10 cellular contexts compared by ENCODE assay signal in the genomic region with DNA sequence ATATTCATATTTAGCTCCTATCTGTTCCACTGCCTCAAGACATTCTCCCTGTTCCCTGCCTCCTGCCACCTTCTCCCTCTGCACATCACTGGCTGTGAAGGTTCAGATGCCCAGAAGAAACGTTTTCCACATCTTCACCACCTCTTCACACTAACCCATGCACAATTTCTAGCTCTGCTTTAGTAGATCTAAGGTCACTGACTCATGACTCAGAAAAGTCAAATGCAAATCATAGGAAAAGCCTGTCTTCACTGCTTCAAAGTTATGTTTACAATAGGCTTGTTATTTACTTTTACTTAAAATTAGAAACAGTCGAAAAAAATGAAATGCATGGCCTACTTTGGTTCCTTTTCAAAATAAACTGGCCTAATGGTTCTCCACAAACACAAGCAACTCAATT. TPM values are rescaled to one million over a fixed set of nuclear protein-coding genes. Genes with fewer than 3 reads are reported as not detected.
DNase-seq lines count a peak whose midpoint lies in the region; ATAC-seq and TF ChIP-seq lines count a peak whose summit lies in the region.
"Had no signal": no experiment of that assay in that cellular context is flagged by ENCODE, and none has a peak within 500 bp of the region (broad histone marks: within the 10 kb centered on the region; RNA-seq: fewer than 3 reads in every experiment).

No MANE protein-coding gene starts in this region.

- H3K36me3 Mint-ChIP-seq in IgD-negative memory B cell (no peaks in the 10 kb centered on the region), nephron progenitor cell (ENCODE audit: low read depth) (peaks cover 31% of the 10 kb centered on the region)
- no peaks in the 10 kb centered on the region for H3K36me3 Mint-ChIP-seq in dendritic cell treated with granulocyte-macrophage colony-stimulating factor and Interleukin-4, amounts not matched to agents 40 ng/mL and 50 ng/mL, for 4 days (ENCODE audit: low read depth)
- H3K36me3 Mint-ChIP-seq in activated CD8-positive, alpha-beta T cell treated with anti-CD3 and anti-CD28 coated beads for 36 hours (ENCODE audit: low read depth) = no peaks in the 10 kb centered on the region
- H3K36me3 Mint-ChIP-seq in activated CD4-positive, alpha-beta memory T cell treated with anti-CD3 and anti-CD28 coated beads, Interleukin-2, amount 10 ng/mL, durations not matched to agents 7 days and 5 days (ENCODE audit: low read depth) = peaks cover 4% of the 10 kb centered on the region

- POLR2A ChIA-PET in activated CD8-positive, alpha-beta T cell treated with anti-CD3 and anti-CD28 coated beads for 36 hours (lab: Charles Lee) = no interaction called here
- POLR2A ChIA-PET in activated CD4-positive, alpha-beta memory T cell treated with anti-CD3 and anti-CD28 coated beads, Interleukin-2, amount 10 ng/mL, durations not matched to agents 7 days and 5 days (lab: Charles Lee) = no interaction called here

- no peaks in the 10 kb centered on the region for H3K9me3 Mint-ChIP-seq in IgD-negative memory B cell
- no peaks in the 10 kb centered on the region for H3K9me3 Mint-ChIP-seq in dendritic cell treated with granulocyte-macrophage colony-stimulating factor and Interleukin-4, amounts not matched to agents 40 ng/mL and 50 ng/mL, for 4 days
- peaks cover 18% of the 10 kb centered on the region for H3K9me3 Mint-ChIP-seq in nephron progenitor cell
- H3K9me3 Mint-ChIP-seq in activated CD8-positive, alpha-beta T cell treated with anti-CD3 and anti-CD28 coated beads for 36 hours = no peaks in the 10 kb centered on the region
- no peaks in the 10 kb centered on the region for H3K9me3 Mint-ChIP-seq in activated CD4-positive, alpha-beta memory T cell treated with anti-CD3 and anti-CD28 coated beads, Interleukin-2, amount 10 ng/mL, durations not matched to agents 7 days and 5 days

- H3K27ac Mint-ChIP-seq in IgD-negative memory B cell = peak overlapping the region; percentile 86 to 94 (median 92)
- peak overlapping the region; percentile 88 for H3K27ac Mint-ChIP-seq in dendritic cell treated with granulocyte-macrophage colony-stimulating factor and Interleukin-4, amounts not matched to agents 40 ng/mL and 50 ng/mL, for 4 days
- H3K27ac Mint-ChIP-seq in nephron progenitor cell = peak overlapping the region; percentile 99
- H3K27ac Mint-ChIP-seq in activated CD8-positive, alpha-beta T cell treated with anti-CD3 and anti-CD28 coated beads for 36 hours = no peak overlapping the region
- H3K27ac Mint-ChIP-seq in activated CD4-positive, alpha-beta memory T cell treated with anti-CD3 and anti-CD28 coated beads, Interleukin-2, amount 10 ng/mL, durations not matched to agents 7 days and 5 days = no peak overlapping the region
- H3K27ac Mint-ChIP-seq: activated CD4-positive, alpha-beta T cell treated with anti-CD3 and anti-CD28 coated beads, Interleukin-2, amount 10 ng/mL, durations not matched to agents 7 days and 5 days had no signal

- ATAC-seq in GM18498 (IDR thresholded peaks at IDR 0.05; ENCODE audit: unreplicated experiment) = no peak
- no peak for ATAC-seq in activated CD8-positive, alpha-beta T cell treated with anti-CD3 and anti-CD28 coated beads for 36 hours

- no peak for TF ChIP-seq CTCF in nephron progenitor cell (IDR thresholded peaks at IDR 0.05)
- no peak for TF ChIP-seq CTCF in activated CD8-positive, alpha-beta T cell treated with anti-CD3 and anti-CD28 coated beads for 36 hours (IDR thresholded peaks at IDR 0.05)

- CTCF ChIA-PET in activated CD8-positive, alpha-beta T cell treated with anti-CD3 and anti-CD28 coated beads for 36 hours (lab: Charles Lee) = interaction anchor here (1.8 kb wide), 1 partner anchor 10 kb away, joined by 6 read pairs; no protein-coding TSS in a partner anchor
- CTCF ChIA-PET in activated CD4-positive, alpha-beta memory T cell treated with anti-CD3 and anti-CD28 coated beads, Interleukin-2, amount 10 ng/mL, durations not matched to agents 7 days and 5 days (lab: Charles Lee) = no interaction called here

- H3K4me1 Mint-ChIP-seq in IgD-negative memory B cell (peaks cover 21 to 37% (median 37%) of the 10 kb centered on the region in 3 donors), nephron progenitor cell (peaks cover 25% of the 10 kb centered on the region)
- peaks cover 52% of the 10 kb centered on the region for H3K4me1 Mint-ChIP-seq in dendritic cell treated with granulocyte-macrophage colony-stimulating factor and Interleukin-4, amounts not matched to agents 40 ng/mL and 50 ng/mL, for 4 days (ENCODE audit: low read depth)
- peaks cover 18% of the 10 kb centered on the region for H3K4me1 Mint-ChIP-seq in activated CD8-positive, alpha-beta T cell treated with anti-CD3 and anti-CD28 coated beads for 36 hours (ENCODE audit: low read depth)
- peaks cover 11% of the 10 kb centered on the region for H3K4me1 Mint-ChIP-seq in activated CD4-positive, alpha-beta memory T cell treated with anti-CD3 and anti-CD28 coated beads, Interleukin-2, amount 10 ng/mL, durations not matched to agents 7 days and 5 days

- DNase-seq in COLO829 (ENCODE audit: low spot score) (peak; percentile 55), nephron progenitor cell (no peak), GM19238 (ENCODE audit: insufficient read length, low spot score) (no peak)
- DNase-seq in activated CD8-positive, alpha-beta T cell treated with anti-CD3 and anti-CD28 coated beads for 36 hours = no peak
- no peak for DNase-seq in activated CD4-positive, alpha-beta memory T cell treated with anti-CD3 and anti-CD28 coated beads, Interleukin-2, amount 10 ng/mL, durations not matched to agents 7 days and 5 days
- DNase-seq: activated CD4-positive, alpha-beta T cell treated with anti-CD3 and anti-CD28 coated beads, Interleukin-2, amount 10 ng/mL, durations not matched to agents 7 days and 5 days; NCI-H2081 treated with DMSO at 0.1 percent for 48 hours had no signal

- H3K4me3 Mint-ChIP-seq in IgD-negative memory B cell (peak overlapping the region; percentile 84 to 99 (median 94)), nephron progenitor cell (peak overlapping the region; percentile 91)
- H3K4me3 Mint-ChIP-seq in dendritic cell treated with granulocyte-macrophage colony-stimulating factor and Interleukin-4, amounts not matched to agents 40 ng/mL and 50 ng/mL, for 4 days = no peak overlapping the region
- H3K4me3 Mint-ChIP-seq in activated CD8-positive, alpha-beta T cell treated with anti-CD3 and anti-CD28 coated beads for 36 hours = no peak overlapping the region
- no peak overlapping the region for H3K4me3 Mint-ChIP-seq in activated CD4-positive, alpha-beta memory T cell treated with anti-CD3 and anti-CD28 coated beads, Interleukin-2, amount 10 ng/mL, durations not matched to agents 7 days and 5 days
- H3K4me3 Mint-ChIP-seq: activated CD4-positive, alpha-beta T cell treated with anti-CD3 and anti-CD28 coated beads, Interleukin-2, amount 10 ng/mL, durations not matched to agents 7 days and 5 days had no signal

- intact Hi-C loops in dendritic cell treated with granulocyte-macrophage colony-stimulating factor and Interleukin-4, amounts not matched to agents 40 ng/mL and 50 ng/mL, for 4 days (cut with micrococcal nuclease) = no loop called here
- intact Hi-C loops in activated CD8-positive, alpha-beta T cell treated with anti-CD3 and anti-CD28 coated beads for 36 hours (cut with micrococcal nuclease) = no loop called here

- H3K27me3 Mint-ChIP-seq in IgD-negative memory B cell (no peaks in the 10 kb centered on the region), nephron progenitor cell (ENCODE audit: low read depth, poor library complexity) (peaks cover 2% of the 10 kb centered on the region)
- peaks cover 9% of the 10 kb centered on the region for H3K27me3 Mint-ChIP-seq in dendritic cell treated with granulocyte-macrophage colony-stimulating factor and Interleukin-4, amounts not matched to agents 40 ng/mL and 50 ng/mL, for 4 days
- H3K27me3 Mint-ChIP-seq in activated CD8-positive, alpha-beta T cell treated with anti-CD3 and anti-CD28 coated beads for 36 hours = peaks cover 23% of the 10 kb centered on the region
- peaks cover 50% of the 10 kb centered on the region for H3K27me3 Mint-ChIP-seq in activated CD4-positive, alpha-beta memory T cell treated with anti-CD3 and anti-CD28 coated beads, Interleukin-2, amount 10 ng/mL, durations not matched to agents 7 days and 5 days

RNA-seq across cellular contexts. Expression of a gene that starts 2.5 kb away (rescaled TPM):
- 55.5 TPM for polyA plus RNA-seq in IgD-negative memory B cell
- 10 to 100 TPM; 10.8 to 14.7 TPM for total RNA-seq in activated CD8-positive, alpha-beta T cell treated with anti-CD3 and anti-CD28 coated beads for 36 hours
- total RNA-seq in activated CD4-positive, alpha-beta memory T cell treated with anti-CD3 and anti-CD28 coated beads, Interleukin-2, amount 10 ng/mL, durations not matched to agents 7 days and 5 days = 1 to 10 TPM; 2.0 to 2.5 TPM

RNA-seq across cellular contexts. Expression of a gene that starts 39.4 kb away (rescaled TPM):
- 3.6 TPM for polyA plus RNA-seq in IgD-negative memory B cell
- 1 to 10 TPM; 8.8 to 9.0 TPM for total RNA-seq in activated CD8-positive, alpha-beta T cell treated with anti-CD3 and anti-CD28 coated beads for 36 hours
- total RNA-seq in activated CD4-positive, alpha-beta memory T cell treated with anti-CD3 and anti-CD28 coated beads, Interleukin-2, amount 10 ng/mL, durations not matched to agents 7 days and 5 days = 1 to 10 TPM; 5.0 to 7.1 TPM

RNA-seq across cellular contexts. Expression of a gene that starts 41.1 kb away (rescaled TPM):
- polyA plus RNA-seq in IgD-negative memory B cell = 3.6 TPM
- total RNA-seq in activated CD8-positive, alpha-beta T cell treated with anti-CD3 and anti-CD28 coated beads for 36 hours = 10 to 100 TPM; 16.8 to 17.1 TPM
- 10 to 100 TPM; 10.3 to 10.7 TPM for total RNA-seq in activated CD4-positive, alpha-beta memory T cell treated with anti-CD3 and anti-CD28 coated beads, Interleukin-2, amount 10 ng/mL, durations not matched to agents 7 days and 5 days

Comparison
In these comparisons a context has a peak if more than half of its experiments do, and no peak if none do; other contexts are left out.
1. H3K27ac Mint-ChIP-seq: peak in IgD-negative memory B cell (3 of 3), dendritic cell treated with granulocyte-macrophage colony-stimulating factor and Interleukin-4, amounts not matched to agents 40 ng/mL and 50 ng/mL, for 4 days (single experiment) and nephron progenitor cell (single experiment); none in activated CD8-positive, alpha-beta T cell treated with anti-CD3 and anti-CD28 coated beads for 36 hours (single experiment) and activated CD4-positive, alpha-beta memory T cell treated with anti-CD3 and anti-CD28 coated beads, Interleukin-2, amount 10 ng/mL, durations not matched to agents 7 days and 5 days (single experiment).
2. H3K4me3 Mint-ChIP-seq: peak in IgD-negative memory B cell (4 of 4) and nephron progenitor cell (single experiment); none in dendritic cell treated with granulocyte-macrophage colony-stimulating factor and Interleukin-4, amounts not matched to agents 40 ng/mL and 50 ng/mL, for 4 days (single experiment), activated CD8-positive, alpha-beta T cell treated with anti-CD3 and anti-CD28 coated beads for 36 hours (single experiment) and activated CD4-positive, alpha-beta memory T cell treated with anti-CD3 and anti-CD28 coated beads, Interleukin-2, amount 10 ng/mL, durations not matched to agents 7 days and 5 days (single experiment).